ENCODE assay signal across 8 cellular contexts in genomic region chr2:99881901-99882591, GRCh38.
DNase-seq lines count a peak whose midpoint lies in the region; ATAC-seq lines count a peak whose summit lies in the region.

No MANE protein-coding gene starts in this region.

- DNase-seq in GM04504 (ENCODE audit: low read depth) (peak; percentile 18), NCI-H446 treated with DMSO at 0.1 percent for 48 hours (lab: John Stamatoyannopoulos, UW) (peak; percentile 56), fibroblast of gingiva (ENCODE audit: low read depth) (peak; percentile 53), putamen (ENCODE audit: low spot score) (peak; percentile 78)
- DNase-seq in activated CD4-positive, alpha-beta T cell treated with anti-CD3 and anti-CD28 coated beads for 1 hour = no peak
- no peak for DNase-seq in activated CD8-positive, alpha-beta memory T cell treated with anti-CD3 and anti-CD28 coated beads, Interleukin-2, amount 50 U/mL, for 4 hours

- no peak for ATAC-seq in GM21360 (IDR thresholded peaks at IDR 0.05; ENCODE audit: unreplicated experiment)
- no peak for ATAC-seq in HG02970 (IDR thresholded peaks at IDR 0.05; ENCODE audit: low FRiP score, unreplicated experiment)

Comparison
In these comparisons a context has a peak if more than half of its experiments do, and no peak if none do; other contexts are left out.
1. DNase-seq: peak in GM04504 (single experiment), NCI-H446 treated with DMSO at 0.1 percent for 48 hours (single experiment), fibroblast of gingiva (single experiment) and putamen (single experiment); none in activated CD4-positive, alpha-beta T cell treated with anti-CD3 and anti-CD28 coated beads for 1 hour (single experiment) and activated CD8-positive, alpha-beta memory T cell treated with anti-CD3 and anti-CD28 coated beads, Interleukin-2, amount 50 U/mL, for 4 hours (single experiment).